In genomic region chr3:136277634-136278033, GRCh38 we compare ENCODE assay signal across 16 cellular contexts. TPM values are rescaled to one million over a fixed set of nuclear protein-coding genes. Genes with fewer than 3 reads are reported as not detected.
DNase-seq lines count a peak whose midpoint lies in the region; ATAC-seq, FAIRE-seq and TF ChIP-seq lines count a peak whose summit lies in the region.
"Had no signal": no experiment of that assay in that cellular context is flagged by ENCODE, and none has a peak within 500 bp of the region (broad histone marks: within the 10 kb centered on the region; RNA-seq: fewer than 3 reads in every experiment).

No MANE protein-coding gene starts in this region.

- peaks cover 0 to 39% of the 10 kb centered on the region in 2 experiments; a peak in 2 of 4 replicates for H3K79me2 ChIP-seq in H1 (ENCODE audit: control insufficient read depth in 1 of 2, insufficient read depth in 2 of 2, low read length in 2 of 2)

- no peak for TF ChIP-seq CTCF in BE2C (IDR thresholded peaks at IDR 0.05; ENCODE audit: low read depth, low read length)
- TF ChIP-seq CTCF in H1 (IDR thresholded peaks at IDR 0.05; ENCODE audit: control extremely low read depth in 1 of 3, insufficient read depth in 1 of 3, low read depth in 1 of 3, low read length in 3 of 3): no peak

- DNase-seq in BE2C (peak; percentile 35), NCI-H2196 treated with DMSO at 0.1 percent for 48 hours (lab: John Stamatoyannopoulos, UW; ENCODE audit: unreplicated experiment) (peak; percentile 93), H1 (ENCODE audit: low read depth in 1 of 2, low spot score in 2 of 2) (peak; percentile 46 to 64), HuH-7.5 (ENCODE audit: low spot score) (no peak)
- DNase-seq in activated CD4-positive, alpha-beta memory T cell treated with anti-CD3 and anti-CD28 coated beads for 36 hours: no peak
- DNase-seq in stimulated activated naive CD8-positive, alpha-beta T cell treated with anti-CD3 and anti-CD28 coated beads, Interleukin-15, Interleukin-2, amounts not matched to agents 100 U/mL and 50 U/mL, for 24 hours: no peak
- DNase-seq: activated CD8-positive, alpha-beta memory T cell treated with anti-CD3 and anti-CD28 coated beads, Interleukin-2, amount 50 U/mL, for 4 hours; activated naive CD8-positive, alpha-beta T cell treated with anti-CD3 and anti-CD28 coated beads for 36 hours; GOT3; NCI-H2227 treated with DMSO at 0.1 percent for 48 hours had no signal

- H4K8ac ChIP-seq in H1 (ENCODE audit: extremely low read depth, insufficient read depth, low read length): no peak overlapping the region; the same call in 1 of the 2 replicates

- H3K4me3 ChIP-seq in BE2C (ENCODE audit: low read depth, low read length): no peak overlapping the region
- no peak overlapping the region for H3K4me3 ChIP-seq in HUES48 (ENCODE audit: low read depth, low read length)
- no peak overlapping the region for H3K4me3 ChIP-seq in H1 (ENCODE audit: extremely low read depth in 1 of 4, insufficient read depth in 2 of 4, low read depth in 3 of 4, low read length in 4 of 4)

- peaks cover 8% of the 10 kb centered on the region for H3K4me1 Mint-ChIP-seq in activated CD4-positive, alpha-beta memory T cell treated with anti-CD3 and anti-CD28 coated beads for 36 hours (ENCODE audit: low read depth)

- FAIRE-seq in H1 (lab: Jason Lieb, UNC): no peak
- FAIRE-seq: colon, GM19239, HTR-8/SVneo, TTC549 had no signal

- no peak overlapping the region for H4K91ac ChIP-seq in H1 (replicated peaks; ENCODE audit: insufficient read length, low read length)

- no peak overlapping the region for H3K4me3 Mint-ChIP-seq in activated CD4-positive, alpha-beta memory T cell treated with anti-CD3 and anti-CD28 coated beads for 36 hours
- H3K4me3 Mint-ChIP-seq: activated naive CD8-positive, alpha-beta T cell treated with anti-CD3 and anti-CD28 coated beads for 36 hours had no signal

- no peak for ATAC-seq in HG03439 (IDR thresholded peaks at IDR 0.05; ENCODE audit: unreplicated experiment)
- ATAC-seq in stimulated activated naive CD8-positive, alpha-beta T cell treated with anti-CD3 and anti-CD28 coated beads, Interleukin-15, Interleukin-2, amounts not matched to agents 100 U/mL and 50 U/mL, for 24 hours: no peak

- H3K27me3 ChIP-seq in BE2C: no peaks in the 10 kb centered on the region
- H3K27me3 ChIP-seq in HUES48 (ENCODE audit: control insufficient read depth, insufficient read depth, low read length): no peaks in the 10 kb centered on the region
- no peaks in the 10 kb centered on the region for H3K27me3 ChIP-seq in H1 (replicated peaks in 1 of 4; ENCODE audit: control insufficient read depth in 3 of 4, extremely low read depth in 1 of 4, insufficient read depth in 3 of 4, low read length in 3 of 4)

- H3K9me3 Mint-ChIP-seq in activated CD4-positive, alpha-beta memory T cell treated with anti-CD3 and anti-CD28 coated beads for 36 hours: peaks cover 28% of the 10 kb centered on the region

- no peak overlapping the region for H2BK20ac ChIP-seq in H1 (ENCODE audit: low read length)

- H3K23ac ChIP-seq in H1 (ENCODE audit: insufficient read length): no peak overlapping the region

- 0 out of 2 replicates have a peak overlapping the region, but pooled peaks have one; percentile 4 for H3K9ac ChIP-seq in HUES48 (ENCODE audit: low read depth, low read length)
- H3K9ac ChIP-seq in H1 (replicated peaks in 1 of 4; ENCODE audit: extremely low read depth in 1 of 4, low read depth in 3 of 4, low read length in 3 of 4): no peak overlapping the region

- no peak overlapping the region for H3K27ac Mint-ChIP-seq in activated CD4-positive, alpha-beta memory T cell treated with anti-CD3 and anti-CD28 coated beads for 36 hours
- H3K27ac Mint-ChIP-seq: activated naive CD8-positive, alpha-beta T cell treated with anti-CD3 and anti-CD28 coated beads for 36 hours had no signal

- no peak overlapping the region for H2BK120ac ChIP-seq in H1 (replicated peaks; ENCODE audit: low read depth, low read length)

- TF ChIP-seq POLR2A in H1 (IDR thresholded peaks at IDR 0.05; ENCODE audit: control extremely low read depth in 1 of 2, low read depth in 2 of 2, low read length in 2 of 2): 0 out of 3 replicates have a peak, but pooled peaks of 1 of the 2 experiments have one; percentile 32

- peak overlapping the region; percentile 76 for H3K27ac ChIP-seq in HUES48 (ENCODE audit: low read depth, low read length)
- H3K27ac ChIP-seq in H1 (ENCODE audit: low read depth, low read length): no peak overlapping the region; the same call in 1 of the 2 replicates

- peak overlapping the region; percentile 55; the same call in 1 of the 2 replicates for H3K18ac ChIP-seq in H1 (ENCODE audit: extremely low read depth, low read length)

- CTCF ChIA-PET in H1 (lab: Charles Lee; ENCODE audit: partially characterized antibody): interaction anchor here (1.0 kb wide), 1 partner anchor 834 kb away, joined by 3 read pairs; no protein-coding TSS in a partner anchor
- CTCF ChIA-PET in activated CD4-positive, alpha-beta memory T cell treated with anti-CD3 and anti-CD28 coated beads for 36 hours (lab: Charles Lee): no interaction called here

- no peak overlapping the region; the same call in 1 of the 2 replicates for H2BK15ac ChIP-seq in H1 (ENCODE audit: low read length)

- H3K23me2 ChIP-seq in H1 (ENCODE audit: low read depth, low read length): no peaks in the 10 kb centered on the region; the same call in 1 of the 2 replicates

- H3K36me3 Mint-ChIP-seq in activated CD4-positive, alpha-beta memory T cell treated with anti-CD3 and anti-CD28 coated beads for 36 hours: peaks cover 52% of the 10 kb centered on the region

- TF ChIP-seq EP300 in H1 (IDR thresholded peaks at IDR 0.05; ENCODE audit: borderline replicate concordance in 1 of 2, low read depth in 2 of 2, low read length in 2 of 2): no peak

- H3K79me1 ChIP-seq in H1 (ENCODE audit: low read depth, low read length): no peaks in the 10 kb centered on the region

- no peaks in the 10 kb centered on the region for H3K9me3 ChIP-seq in BE2C
- peaks cover 3% of the 10 kb centered on the region; the same call in 1 of the 2 replicates for H3K9me3 ChIP-seq in HUES48 (ENCODE audit: control insufficient read depth, insufficient read depth, low read length)
- H3K9me3 ChIP-seq in H1 (ENCODE audit: insufficient read depth in 2 of 2, low read depth in 1 of 2, low read length in 1 of 2): peaks cover 9 to 18% of the 10 kb centered on the region in 2 experiments

- intact Hi-C loops in activated CD4-positive, alpha-beta memory T cell treated with anti-CD3 and anti-CD28 coated beads for 36 hours (cut with micrococcal nuclease): no loop called here

- no peak overlapping the region for H3K56ac ChIP-seq in H1 (replicated peaks; ENCODE audit: insufficient read length, low read depth, low read length)

- peak overlapping the region; percentile 7 to 15; a peak in 2 of 4 replicates for H3K4me2 ChIP-seq in H1 (ENCODE audit: insufficient read depth in 1 of 2, low read depth in 2 of 2, low read length in 2 of 2)

- H3K4ac ChIP-seq in H1 (replicated peaks; ENCODE audit: insufficient read length, low read depth, low read length): no peak overlapping the region

- H3K4me1 ChIP-seq in BE2C (no peaks in the 10 kb centered on the region), HUES48 (ENCODE audit: control insufficient read depth, insufficient read depth, low read length) (peaks cover 20% of the 10 kb centered on the region), H1 (replicated peaks in 1 of 4; ENCODE audit: control insufficient read depth in 3 of 4, insufficient read depth in 4 of 4, low read length in 3 of 4) (peaks cover 1 to 14% (median 7%) of the 10 kb centered on the region in 4 experiments; a peak in 6 of 7 replicates)

- H2BK5ac ChIP-seq in H1 (ENCODE audit: low read depth, low read length): 0 out of 2 replicates have a peak overlapping the region, but pooled peaks have one; percentile 15

- POLR2A ChIA-PET in H1 (lab: Charles Lee; ENCODE audit: partially characterized antibody): interaction anchor here (0.6 to 1.6 kb wide), 6 partner anchors 9 to 610 kb away, joined by 3 to 5 read pairs (median 4); partner anchors contain the start of gene MSL2
- POLR2A ChIA-PET in activated CD4-positive, alpha-beta memory T cell treated with anti-CD3 and anti-CD28 coated beads for 36 hours (lab: Charles Lee): no interaction called here

- WGBS in H1 (ENCODE audit: extremely low coverage in 1 of 2, insufficient coverage in 1 of 2, insufficient read length in 1 of 2, insufficient replicate concordance in 2 of 2, low coverage in 1 of 2, low lambda C conversion rate in 2 of 2, missing lambda C conversion rate in 1 of 2), 2 experiments: 59% methylated on average over 4 of the region's 4 CpGs; no CpG with 5 or more reads in 1 of the 2 experiments

- H3K36me3 ChIP-seq in BE2C (peaks cover 7% of the 10 kb centered on the region), HUES48 (ENCODE audit: control insufficient read depth, insufficient read depth, low read length) (no peaks in the 10 kb centered on the region; the same call in 1 of the 2 replicates), H1 (ENCODE audit: control insufficient read depth in 2 of 4, insufficient read depth in 4 of 4, low read length in 3 of 4) (peaks cover 0 to 8% (median 4%) of the 10 kb centered on the region in 4 experiments; a peak in 4 of 8 replicates)

- H4K20me1 ChIP-seq in H1 (replicated peaks in 1 of 2; ENCODE audit: control insufficient read depth in 1 of 2, insufficient read depth in 2 of 2, low read length in 2 of 2): no peaks in the 10 kb centered on the region

- no peak overlapping the region for H2BK12ac ChIP-seq in H1 (ENCODE audit: low read depth, low read length)

- H2AK5ac ChIP-seq in H1 (ENCODE audit: low read depth, low read length): 0 out of 2 replicates have a peak overlapping the region, but pooled peaks have one; percentile 87

- H2AFZ ChIP-seq in H1 (ENCODE audit: low read length): no peak overlapping the region

- H3K14ac ChIP-seq in H1 (ENCODE audit: insufficient read length): no peak overlapping the region

- no peaks in the 10 kb centered on the region for H3K27me3 Mint-ChIP-seq in activated CD4-positive, alpha-beta memory T cell treated with anti-CD3 and anti-CD28 coated beads for 36 hours
- H3K27me3 Mint-ChIP-seq: activated naive CD8-positive, alpha-beta T cell treated with anti-CD3 and anti-CD28 coated beads for 36 hours had no signal

- H4K5ac ChIP-seq in H1 (ENCODE audit: insufficient read length, low read depth, low read length): no peak overlapping the region

- TF ChIP-seq RAD21 in H1 (IDR thresholded peaks at IDR 0.05 in 1 of 2, conservative IDR thresholded peaks at IDR 0.05 in 1 of 2; ENCODE audit: low read depth in 2 of 2, low read length in 2 of 2): peak in 1 of 2 experiments; percentile 12; a peak in 1 of 4 replicates

RNA-seq across cellular contexts. Expression of gene PCCB, which starts 27.5 kb away (rescaled TPM):
- 36.5 TPM for polyA plus RNA-seq in BE2C (2012; ENCODE audit: insufficient read depth, insufficient read length, low read depth)
- 56.7 and 60.2 TPM in 2 replicates for total RNA-seq in H1 (2021; fragmentation: NEBNext Ultra II Directional; extraction: Animal tissue kit (Norgen Biotek cat#: 25700))
- polyA plus RNA-seq in H1 (2011; rRNA removed): 60.8 and 84.4 TPM in 2 replicates
- 82.6 TPM for polyA plus RNA-seq in H1 (2011; cell fraction: cytosol; rRNA removed)
- polyA plus RNA-seq in H1 (2011; cell fraction: nucleus; rRNA removed): 63.8 TPM
- polyA plus RNA-seq in H1 (2012, experiment 1 of 2): 69.8 to 75.3 TPM (median 73.3 TPM) in 4 replicates
- 41.3 TPM for polyA plus RNA-seq in H1 (2012, experiment 2 of 2)
- polyA plus RNA-seq in H1 (2013, experiment 1 of 2): 35.0 TPM
- polyA plus RNA-seq in H1 (2013, experiment 2 of 2): 35.0 TPM
- polyA minus RNA-seq in H1 (2011; rRNA and poly(A)+ RNA removed): 112 and 123 TPM in 2 replicates
- 44.0 TPM for polyA minus RNA-seq in H1 (2011; cell fraction: cytosol; rRNA and poly(A)+ RNA removed)
- polyA minus RNA-seq in H1 (2011; cell fraction: nucleus; rRNA and poly(A)+ RNA removed): 31.8 TPM
- total RNA-seq in activated CD4-positive, alpha-beta memory T cell treated with anti-CD3 and anti-CD28 coated beads for 36 hours: 10 to 100 TPM; 54.5 to 58.9 TPM

Comparison
In these comparisons a context has a peak if more than half of its experiments do, and no peak if none do; other contexts are left out.
1. DNase-seq: peak in BE2C (single experiment), NCI-H2196 treated with DMSO at 0.1 percent for 48 hours (single experiment) and H1 (2 of 2); none in HuH-7.5 (single experiment), activated CD4-positive, alpha-beta memory T cell treated with anti-CD3 and anti-CD28 coated beads for 36 hours (single experiment) and stimulated activated naive CD8-positive, alpha-beta T cell treated with anti-CD3 and anti-CD28 coated beads, Interleukin-15, Interleukin-2, amounts not matched to agents 100 U/mL and 50 U/mL, for 24 hours (single experiment).